1 cellular context compared by ENCODE assay signal in the genomic region with DNA sequence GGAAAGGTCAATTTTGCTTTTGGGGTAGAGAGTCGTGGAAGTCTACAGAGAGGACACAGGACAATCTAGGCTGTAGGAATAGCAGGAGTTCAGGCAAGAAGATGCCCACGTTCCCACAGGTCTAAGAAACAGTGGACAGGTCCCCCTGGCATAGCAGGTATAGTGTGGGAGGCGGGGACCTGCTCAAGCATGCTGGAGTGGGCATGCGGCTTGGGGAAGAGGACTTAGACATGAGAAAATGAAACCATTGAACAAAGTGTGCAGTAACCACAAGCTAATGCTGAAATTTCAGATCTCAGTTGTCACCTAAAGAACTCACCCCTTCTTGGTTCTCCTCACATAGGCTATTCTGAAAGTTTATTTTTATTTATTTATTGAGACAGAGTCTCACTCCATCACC.
TF ChIP-seq lines count a peak whose summit lies in the region.

No MANE protein-coding gene starts in this region.

TF ChIP-seq in GM12878, 131 proteins besides CTCF, POLR2A, EP300 and RAD21 (continued from another document and continues in another):
- no peak for TF ChIP-seq MEF2B (IDR thresholded peaks at IDR 0.05; ENCODE audit: partially characterized antibody, poor library complexity, severe bottlenecking)
- TF ChIP-seq SREBF2 (IDR thresholded peaks at IDR 0.05; ENCODE audit: low read length) = no peak
- peak; percentile 80 for TF ChIP-seq NBN (IDR thresholded peaks at IDR 0.05)
- TF ChIP-seq, protein P1, sequence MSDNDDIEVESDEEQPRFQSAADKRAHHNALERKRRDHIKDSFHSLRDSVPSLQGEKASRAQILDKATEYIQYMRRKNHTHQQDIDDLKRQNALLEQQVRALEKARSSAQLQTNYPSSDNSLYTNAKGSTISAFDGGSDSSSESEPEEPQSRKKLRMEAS (IDR thresholded peaks at IDR 0.05; ENCODE audit: low read depth, low read length) = peak; percentile 35; the same call in 1 of the 2 replicates
- TF ChIP-seq, protein P2, sequence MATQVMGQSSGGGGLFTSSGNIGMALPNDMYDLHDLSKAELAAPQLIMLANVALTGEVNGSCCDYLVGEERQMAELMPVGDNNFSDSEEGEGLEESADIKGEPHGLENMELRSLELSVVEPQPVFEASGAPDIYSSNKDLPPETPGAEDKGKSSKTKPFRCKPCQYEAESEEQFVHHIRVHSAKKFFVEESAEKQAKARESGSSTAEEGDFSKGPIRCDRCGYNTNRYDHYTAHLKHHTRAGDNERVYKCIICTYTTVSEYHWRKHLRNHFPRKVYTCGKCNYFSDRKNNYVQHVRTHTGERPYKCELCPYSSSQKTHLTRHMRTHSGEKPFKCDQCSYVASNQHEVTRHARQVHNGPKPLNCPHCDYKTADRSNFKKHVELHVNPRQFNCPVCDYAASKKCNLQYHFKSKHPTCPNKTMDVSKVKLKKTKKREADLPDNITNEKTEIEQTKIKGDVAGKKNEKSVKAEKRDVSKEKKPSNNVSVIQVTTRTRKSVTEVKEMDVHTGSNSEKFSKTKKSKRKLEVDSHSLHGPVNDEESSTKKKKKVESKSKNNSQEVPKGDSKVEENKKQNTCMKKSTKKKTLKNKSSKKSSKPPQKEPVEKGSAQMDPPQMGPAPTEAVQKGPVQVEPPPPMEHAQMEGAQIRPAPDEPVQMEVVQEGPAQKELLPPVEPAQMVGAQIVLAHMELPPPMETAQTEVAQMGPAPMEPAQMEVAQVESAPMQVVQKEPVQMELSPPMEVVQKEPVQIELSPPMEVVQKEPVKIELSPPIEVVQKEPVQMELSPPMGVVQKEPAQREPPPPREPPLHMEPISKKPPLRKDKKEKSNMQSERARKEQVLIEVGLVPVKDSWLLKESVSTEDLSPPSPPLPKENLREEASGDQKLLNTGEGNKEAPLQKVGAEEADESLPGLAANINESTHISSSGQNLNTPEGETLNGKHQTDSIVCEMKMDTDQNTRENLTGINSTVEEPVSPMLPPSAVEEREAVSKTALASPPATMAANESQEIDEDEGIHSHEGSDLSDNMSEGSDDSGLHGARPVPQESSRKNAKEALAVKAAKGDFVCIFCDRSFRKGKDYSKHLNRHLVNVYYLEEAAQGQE (IDR thresholded peaks at IDR 0.05; ENCODE audit: low read depth, low read length) = no peak
- TF ChIP-seq JUNB (IDR thresholded peaks at IDR 0.05) = no peak
- TF ChIP-seq CREB1 (IDR thresholded peaks at IDR 0.05; ENCODE audit: low read depth) = no peak
- peak; percentile 93 for TF ChIP-seq PAX5 (IDR thresholded peaks at IDR 0.05; ENCODE audit: borderline replicate concordance, low read depth, low read length)
- TF ChIP-seq RB1 (IDR thresholded peaks at IDR 0.05; ENCODE audit: borderline replicate concordance) = peak; percentile 41; the same call in 1 of the 2 replicates
- peak; percentile 72 for TF ChIP-seq TCF12 (IDR thresholded peaks at IDR 0.05; ENCODE audit: low read depth, low read length)
- peak; percentile 79 for TF ChIP-seq DPF2 (IDR thresholded peaks at IDR 0.05)
- no peak for TF ChIP-seq KLF5 (IDR thresholded peaks at IDR 0.05; ENCODE audit: partially characterized antibody)
- no peak for TF ChIP-seq HDAC2 (IDR thresholded peaks at IDR 0.05)
- TF ChIP-seq, protein P3, sequence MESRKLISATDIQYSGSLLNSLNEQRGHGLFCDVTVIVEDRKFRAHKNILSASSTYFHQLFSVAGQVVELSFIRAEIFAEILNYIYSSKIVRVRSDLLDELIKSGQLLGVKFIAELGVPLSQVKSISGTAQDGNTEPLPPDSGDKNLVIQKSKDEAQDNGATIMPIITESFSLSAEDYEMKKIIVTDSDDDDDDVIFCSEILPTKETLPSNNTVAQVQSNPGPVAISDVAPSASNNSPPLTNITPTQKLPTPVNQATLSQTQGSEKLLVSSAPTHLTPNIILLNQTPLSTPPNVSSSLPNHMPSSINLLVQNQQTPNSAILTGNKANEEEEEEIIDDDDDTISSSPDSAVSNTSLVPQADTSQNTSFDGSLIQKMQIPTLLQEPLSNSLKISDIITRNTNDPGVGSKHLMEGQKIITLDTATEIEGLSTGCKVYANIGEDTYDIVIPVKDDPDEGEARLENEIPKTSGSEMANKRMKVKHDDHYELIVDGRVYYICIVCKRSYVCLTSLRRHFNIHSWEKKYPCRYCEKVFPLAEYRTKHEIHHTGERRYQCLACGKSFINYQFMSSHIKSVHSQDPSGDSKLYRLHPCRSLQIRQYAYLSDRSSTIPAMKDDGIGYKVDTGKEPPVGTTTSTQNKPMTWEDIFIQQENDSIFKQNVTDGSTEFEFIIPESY (IDR thresholded peaks at IDR 0.05) = no peak
- peak; percentile 33; the same call in 1 of the 2 replicates for TF ChIP-seq CBFB (IDR thresholded peaks at IDR 0.05; ENCODE audit: low read depth)
- no peak for TF ChIP-seq JUND (IDR thresholded peaks at IDR 0.05; ENCODE audit: low read depth, low read length)
- TF ChIP-seq NR2F1 (conservative IDR thresholded peaks at IDR 0.05) = peak; percentile 81
- TF ChIP-seq WRNIP1 (IDR thresholded peaks at IDR 0.05; ENCODE audit: borderline replicate concordance, low read depth, low read length) = no peak
- TF ChIP-seq SMC3 (IDR thresholded peaks at IDR 0.05; ENCODE audit: borderline replicate concordance, low read length) = no peak
- TF ChIP-seq RCOR1 (conservative IDR thresholded peaks at IDR 0.05; ENCODE audit: low read depth, low read length) = no peak
- TF ChIP-seq, protein P4, sequence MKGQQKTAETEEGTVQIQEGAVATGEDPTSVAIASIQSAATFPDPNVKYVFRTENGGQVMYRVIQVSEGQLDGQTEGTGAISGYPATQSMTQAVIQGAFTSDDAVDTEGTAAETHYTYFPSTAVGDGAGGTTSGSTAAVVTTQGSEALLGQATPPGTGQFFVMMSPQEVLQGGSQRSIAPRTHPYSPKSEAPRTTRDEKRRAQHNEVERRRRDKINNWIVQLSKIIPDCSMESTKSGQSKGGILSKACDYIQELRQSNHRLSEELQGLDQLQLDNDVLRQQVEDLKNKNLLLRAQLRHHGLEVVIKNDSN (IDR thresholded peaks at IDR 0.05; ENCODE audit: borderline replicate concordance, extremely low read length, insufficient read depth, low read depth, low read length) = no peak
- peak; percentile 83 for TF ChIP-seq MTA2 (IDR thresholded peaks at IDR 0.05; ENCODE audit: low read depth)
- no peak for TF ChIP-seq TARDBP (IDR thresholded peaks at IDR 0.05; ENCODE audit: borderline replicate concordance)
- no peak for TF ChIP-seq CREM (IDR thresholded peaks at IDR 0.05; ENCODE audit: low read depth)
- no peak for TF ChIP-seq RBBP5 (conservative IDR thresholded peaks at IDR 0.05)
- no peak for TF ChIP-seq ESRRA (IDR thresholded peaks at IDR 0.05; ENCODE audit: low read length)
- TF ChIP-seq FOXK2 (IDR thresholded peaks at IDR 0.05) = no peak
- TF ChIP-seq ZZZ3 (IDR thresholded peaks at IDR 0.05; ENCODE audit: control insufficient read depth, insufficient read length, low read depth) = no peak
- peak; percentile 54; the same call in 1 of the 2 replicates for TF ChIP-seq EED (IDR thresholded peaks at IDR 0.05; ENCODE audit: low read depth)
- no peak for TF ChIP-seq ZNF622 (IDR thresholded peaks at IDR 0.05)
- TF ChIP-seq POLR2AphosphoS2 (IDR thresholded peaks at IDR 0.05; ENCODE audit: low read depth, low read length) = no peak
- TF ChIP-seq GATAD2B (conservative IDR thresholded peaks at IDR 0.05; ENCODE audit: low read depth) = peak; percentile 83
- no peak for TF ChIP-seq ETV6 (conservative IDR thresholded peaks at IDR 0.05 in 1 of 2, IDR thresholded peaks at IDR 0.05 in 1 of 2; ENCODE audit: borderline replicate concordance in 1 of 2, low read depth in 1 of 2)
- no peak; the same call in 1 of the 2 replicates for TF ChIP-seq BMI1 (IDR thresholded peaks at IDR 0.05; ENCODE audit: borderline replicate concordance)
- peak; percentile 82 for TF ChIP-seq IKZF1 (conservative IDR thresholded peaks at IDR 0.05)
- TF ChIP-seq RELA (IDR thresholded peaks at IDR 0.05; ENCODE audit: borderline replicate concordance, partially characterized antibody) = no peak
- no peak for TF ChIP-seq CBX5 (IDR thresholded peaks at IDR 0.05; ENCODE audit: low read depth)
- peak; percentile 28 for TF ChIP-seq SP1 (IDR thresholded peaks at IDR 0.05; ENCODE audit: low read depth, low read length)
- TF ChIP-seq EGR1 (IDR thresholded peaks at IDR 0.05; ENCODE audit: borderline replicate concordance in 1 of 2, low read depth in 2 of 2, low read length in 2 of 2) = no peak
- TF ChIP-seq PML (IDR thresholded peaks at IDR 0.05; ENCODE audit: low read length) = no peak
- TF ChIP-seq ZNF207 (IDR thresholded peaks at IDR 0.05; ENCODE audit: borderline replicate concordance) = no peak; the same call in 1 of the 2 replicates
- peak; percentile 86 to 89 for TF ChIP-seq IKZF2 (IDR thresholded peaks at IDR 0.05)
- TF ChIP-seq, protein P5, sequence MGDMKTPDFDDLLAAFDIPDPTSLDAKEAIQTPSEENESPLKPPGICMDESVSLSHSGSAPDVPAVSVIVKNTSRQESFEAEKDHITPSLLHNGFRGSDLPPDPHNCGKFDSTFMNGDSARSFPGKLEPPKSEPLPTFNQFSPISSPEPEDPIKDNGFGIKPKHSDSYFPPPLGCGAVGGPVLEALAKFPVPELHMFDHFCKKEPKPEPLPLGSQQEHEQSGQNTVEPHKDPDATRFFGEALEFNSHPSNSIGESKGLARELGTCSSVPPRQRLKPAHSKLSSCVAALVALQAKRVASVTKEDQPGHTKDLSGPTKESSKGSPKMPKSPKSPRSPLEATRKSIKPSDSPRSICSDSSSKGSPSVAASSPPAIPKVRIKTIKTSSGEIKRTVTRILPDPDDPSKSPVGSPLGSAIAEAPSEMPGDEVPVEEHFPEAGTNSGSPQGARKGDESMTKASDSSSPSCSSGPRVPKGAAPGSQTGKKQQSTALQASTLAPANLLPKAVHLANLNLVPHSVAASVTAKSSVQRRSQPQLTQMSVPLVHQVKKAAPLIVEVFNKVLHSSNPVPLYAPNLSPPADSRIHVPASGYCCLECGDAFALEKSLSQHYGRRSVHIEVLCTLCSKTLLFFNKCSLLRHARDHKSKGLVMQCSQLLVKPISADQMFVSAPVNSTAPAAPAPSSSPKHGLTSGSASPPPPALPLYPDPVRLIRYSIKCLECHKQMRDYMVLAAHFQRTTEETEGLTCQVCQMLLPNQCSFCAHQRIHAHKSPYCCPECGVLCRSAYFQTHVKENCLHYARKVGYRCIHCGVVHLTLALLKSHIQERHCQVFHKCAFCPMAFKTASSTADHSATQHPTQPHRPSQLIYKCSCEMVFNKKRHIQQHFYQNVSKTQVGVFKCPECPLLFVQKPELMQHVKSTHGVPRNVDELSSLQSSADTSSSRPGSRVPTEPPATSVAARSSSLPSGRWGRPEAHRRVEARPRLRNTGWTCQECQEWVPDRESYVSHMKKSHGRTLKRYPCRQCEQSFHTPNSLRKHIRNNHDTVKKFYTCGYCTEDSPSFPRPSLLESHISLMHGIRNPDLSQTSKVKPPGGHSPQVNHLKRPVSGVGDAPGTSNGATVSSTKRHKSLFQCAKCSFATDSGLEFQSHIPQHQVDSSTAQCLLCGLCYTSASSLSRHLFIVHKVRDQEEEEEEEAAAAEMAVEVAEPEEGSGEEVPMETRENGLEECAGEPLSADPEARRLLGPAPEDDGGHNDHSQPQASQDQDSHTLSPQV (IDR thresholded peaks at IDR 0.05) = no peak
- TF ChIP-seq BCL11A (IDR thresholded peaks at IDR 0.05; ENCODE audit: low read depth, low read length) = peak; percentile 71
- TF ChIP-seq, protein P6, sequence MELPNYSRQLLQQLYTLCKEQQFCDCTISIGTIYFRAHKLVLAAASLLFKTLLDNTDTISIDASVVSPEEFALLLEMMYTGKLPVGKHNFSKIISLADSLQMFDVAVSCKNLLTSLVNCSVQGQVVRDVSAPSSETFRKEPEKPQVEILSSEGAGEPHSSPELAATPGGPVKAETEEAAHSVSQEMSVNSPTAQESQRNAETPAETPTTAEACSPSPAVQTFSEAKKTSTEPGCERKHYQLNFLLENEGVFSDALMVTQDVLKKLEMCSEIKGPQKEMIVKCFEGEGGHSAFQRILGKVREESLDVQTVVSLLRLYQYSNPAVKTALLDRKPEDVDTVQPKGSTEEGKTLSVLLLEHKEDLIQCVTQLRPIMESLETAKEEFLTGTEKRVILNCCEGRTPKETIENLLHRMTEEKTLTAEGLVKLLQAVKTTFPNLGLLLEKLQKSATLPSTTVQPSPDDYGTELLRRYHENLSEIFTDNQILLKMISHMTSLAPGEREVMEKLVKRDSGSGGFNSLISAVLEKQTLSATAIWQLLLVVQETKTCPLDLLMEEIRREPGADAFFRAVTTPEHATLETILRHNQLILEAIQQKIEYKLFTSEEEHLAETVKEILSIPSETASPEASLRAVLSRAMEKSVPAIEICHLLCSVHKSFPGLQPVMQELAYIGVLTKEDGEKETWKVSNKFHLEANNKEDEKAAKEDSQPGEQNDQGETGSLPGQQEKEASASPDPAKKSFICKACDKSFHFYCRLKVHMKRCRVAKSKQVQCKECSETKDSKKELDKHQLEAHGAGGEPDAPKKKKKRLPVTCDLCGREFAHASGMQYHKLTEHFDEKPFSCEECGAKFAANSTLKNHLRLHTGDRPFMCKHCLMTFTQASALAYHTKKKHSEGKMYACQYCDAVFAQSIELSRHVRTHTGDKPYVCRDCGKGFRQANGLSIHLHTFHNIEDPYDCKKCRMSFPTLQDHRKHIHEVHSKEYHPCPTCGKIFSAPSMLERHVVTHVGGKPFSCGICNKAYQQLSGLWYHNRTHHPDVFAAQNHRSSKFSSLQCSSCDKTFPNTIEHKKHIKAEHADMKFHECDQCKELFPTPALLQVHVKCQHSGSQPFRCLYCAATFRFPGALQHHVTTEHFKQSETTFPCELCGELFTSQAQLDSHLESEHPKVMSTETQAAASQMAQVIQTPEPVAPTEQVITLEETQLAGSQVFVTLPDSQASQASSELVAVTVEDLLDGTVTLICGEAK (IDR thresholded peaks at IDR 0.05; ENCODE audit: borderline replicate concordance) = no peak
- TF ChIP-seq SMAD5 (IDR thresholded peaks at IDR 0.05; ENCODE audit: low read depth) = no peak
- TF ChIP-seq POLR2AphosphoS5 (IDR thresholded peaks at IDR 0.05; ENCODE audit: low read length) = no peak
- no peak for TF ChIP-seq MYC (IDR thresholded peaks at IDR 0.05; ENCODE audit: insufficient read depth, insufficient read length, insufficient replicate concordance, low read length, severe bottlenecking)
- TF ChIP-seq ZNF24 (IDR thresholded peaks at IDR 0.05) = peak; percentile 75; the same call in 1 of the 2 replicates
- TF ChIP-seq, protein P7, sequence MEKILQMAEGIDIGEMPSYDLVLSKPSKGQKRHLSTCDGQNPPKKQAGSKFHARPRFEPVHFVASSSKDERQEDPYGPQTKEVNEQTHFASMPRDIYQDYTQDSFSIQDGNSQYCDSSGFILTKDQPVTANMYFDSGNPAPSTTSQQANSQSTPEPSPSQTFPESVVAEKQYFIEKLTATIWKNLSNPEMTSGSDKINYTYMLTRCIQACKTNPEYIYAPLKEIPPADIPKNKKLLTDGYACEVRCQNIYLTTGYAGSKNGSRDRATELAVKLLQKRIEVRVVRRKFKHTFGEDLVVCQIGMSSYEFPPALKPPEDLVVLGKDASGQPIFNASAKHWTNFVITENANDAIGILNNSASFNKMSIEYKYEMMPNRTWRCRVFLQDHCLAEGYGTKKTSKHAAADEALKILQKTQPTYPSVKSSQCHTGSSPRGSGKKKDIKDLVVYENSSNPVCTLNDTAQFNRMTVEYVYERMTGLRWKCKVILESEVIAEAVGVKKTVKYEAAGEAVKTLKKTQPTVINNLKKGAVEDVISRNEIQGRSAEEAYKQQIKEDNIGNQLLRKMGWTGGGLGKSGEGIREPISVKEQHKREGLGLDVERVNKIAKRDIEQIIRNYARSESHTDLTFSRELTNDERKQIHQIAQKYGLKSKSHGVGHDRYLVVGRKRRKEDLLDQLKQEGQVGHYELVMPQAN (conservative IDR thresholded peaks at IDR 0.05) = no peak
- TF ChIP-seq YY1 (IDR thresholded peaks at IDR 0.05; ENCODE audit: low read depth, low read length) = 0 out of 2 replicates have a peak, but pooled peaks have one; percentile 26
- TF ChIP-seq STAT3 (IDR thresholded peaks at IDR 0.05; ENCODE audit: low read depth, low read length) = no peak
- TF ChIP-seq ZSCAN29 (IDR thresholded peaks at IDR 0.05) = peak; percentile 42; the same call in 1 of the 2 replicates
- peak; percentile 93 for TF ChIP-seq RUNX3 (IDR thresholded peaks at IDR 0.05; ENCODE audit: low read length)
